ENCODE assay signal across 17 cellular contexts in genomic region chr17:49583226-49583625, GRCh38. TPM values are rescaled to one million over a fixed set of nuclear protein-coding genes. Genes with fewer than 3 reads are reported as not detected.
"Had no signal": no experiment of that assay in that cellular context is flagged by ENCODE, and none has a peak within 500 bp of the region (broad histone marks: within the 10 kb centered on the region; RNA-seq: fewer than 3 reads in every experiment).

No MANE protein-coding gene starts in this region.

- H3K27me3 ChIP-seq: colonic mucosa, heart left ventricle, pancreas had no signal

- H3K4me1 ChIP-seq: colonic mucosa, pancreas, transverse colon had no signal

- DNase-seq: colonic mucosa; foreskin melanocyte; heart left ventricle; hippocampal formation; left colon; mesendoderm; naive B cell; occipital lobe; pancreas; small intestine; stimulated activated CD4-positive, alpha-beta T cell treated with anti-CD3 and anti-CD28 coated beads, Interleukin-12 subunit alpha, Interleukin-12 subunit beta, amount 100 ng/mL, for 4 hours; stimulated activated CD4-positive, alpha-beta T cell treated with anti-CD3 and anti-CD28 coated beads, Interleukin-4, amount 100 ng/mL, for 1 hour; stimulated activated CD8-positive, alpha-beta memory T cell treated with anti-CD3 and anti-CD28 coated beads, Interleukin-4, amount 100 ng/mL, for 48 hours; transverse colon had no signal

- ATAC-seq: heart left ventricle; left colon; pancreas; right cardiac atrium; stimulated activated effector memory CD8-positive, alpha-beta T cell treated with anti-CD3 and anti-CD28 coated beads, Interleukin-12 subunit alpha, Interleukin-12 subunit beta, amount 100 ng/mL, for 72 hours had no signal

- H3K9me3 ChIP-seq: colonic mucosa, heart left ventricle, pancreas, transverse colon had no signal

- H3K27ac ChIP-seq: colonic mucosa, heart left ventricle, pancreas, transverse colon had no signal

- H3K4me3 ChIP-seq: colonic mucosa, heart left ventricle, pancreas, transverse colon had no signal

- H3K36me3 ChIP-seq: colonic mucosa, pancreas, transverse colon had no signal

RNA-seq across cellular contexts. Expression of gene NXPH3, which starts 7.6 kb away (rescaled TPM):
- total RNA-seq: kidney epithelial cell had no signal
